ENCODE assay signal across 8 cellular contexts in genomic region chr3:48656061-48656840, GRCh38. TPM values are rescaled to one million over a fixed set of nuclear protein-coding genes. Genes with fewer than 3 reads are reported as not detected.
DNase-seq lines count a peak whose midpoint lies in the region; ATAC-seq and TF ChIP-seq lines count a peak whose summit lies in the region.

No MANE protein-coding gene starts in this region.

- peak; percentile 61 for ATAC-seq in GM21723 (IDR thresholded peaks at IDR 0.05; ENCODE audit: unreplicated experiment)
- peak; percentile 83 for ATAC-seq in activated T-helper 17 cell treated with anti-CD3 and anti-CD28 coated beads, Interleukin-2, amount 50 U/mL, for 72 hours (replicated peaks)
- peak; percentile 78 for ATAC-seq in foreskin keratinocyte

- peak overlapping the region; percentile 76 for H3K27ac Mint-ChIP-seq in activated T-helper 17 cell treated with anti-CD3 and anti-CD28 coated beads, Interleukin-2, amount 50 U/mL, for 72 hours

- peak overlapping the region; percentile 74; the same call in 1 of the 2 replicates for H3K9ac ChIP-seq in BLaER1

- H3K27me3 Mint-ChIP-seq in activated T-helper 17 cell treated with anti-CD3 and anti-CD28 coated beads, Interleukin-2, amount 50 U/mL, for 72 hours, result no peaks in the 10 kb centered on the region

- H3K4me3 Mint-ChIP-seq in activated T-helper 17 cell treated with anti-CD3 and anti-CD28 coated beads, Interleukin-2, amount 50 U/mL, for 72 hours, result peak overlapping the region; percentile 81

- H3K9me3 ChIP-seq in BLaER1, result no peaks in the 10 kb centered on the region

- H3K9me3 Mint-ChIP-seq in activated T-helper 17 cell treated with anti-CD3 and anti-CD28 coated beads, Interleukin-2, amount 50 U/mL, for 72 hours, result no peaks in the 10 kb centered on the region

- H3K27ac ChIP-seq in BLaER1, result peak overlapping the region; percentile 63
- no peak overlapping the region for H3K27ac ChIP-seq in foreskin keratinocyte

- H3K36me3 Mint-ChIP-seq in activated T-helper 17 cell treated with anti-CD3 and anti-CD28 coated beads, Interleukin-2, amount 50 U/mL, for 72 hours (ENCODE audit: low read depth), result peaks cover 37% of the 10 kb centered on the region

- H3K4me1 ChIP-seq in BLaER1 (peaks cover 26% of the 10 kb centered on the region), foreskin keratinocyte (no peaks in the 10 kb centered on the region)

- H3K4me3 ChIP-seq in BLaER1, result peak overlapping the region; percentile 71

- DNase-seq in NOMO-1 (lab: John Stamatoyannopoulos, UW; ENCODE audit: unreplicated experiment in 2 of 2) (peak; percentile 83 to 93), foreskin keratinocyte (peak; percentile 23 to 70), nucleus accumbens (lab: John Stamatoyannopoulos, UW) (peak in 36 of 56 donors; percentile 4 to 70 (median 22)), superior temporal gyrus (ENCODE audit: extremely low spot score) (peak; percentile 19), DMS 273 treated with DMSO at 0.1 percent for 48 hours (lab: John Stamatoyannopoulos, UW) (no peak)

- H3K36me3 ChIP-seq in BLaER1, result no peaks in the 10 kb centered on the region

- H4K20me1 ChIP-seq in BLaER1, result peaks cover 28% of the 10 kb centered on the region

- H3K4me2 ChIP-seq in BLaER1, result peak overlapping the region; percentile 89

- H3K27me3 ChIP-seq in BLaER1, result peaks cover 5% of the 10 kb centered on the region; the same call in 1 of the 2 replicates
- peaks cover 4% of the 10 kb centered on the region for H3K27me3 ChIP-seq in foreskin keratinocyte

- peaks cover 10% of the 10 kb centered on the region for H3K4me1 Mint-ChIP-seq in activated T-helper 17 cell treated with anti-CD3 and anti-CD28 coated beads, Interleukin-2, amount 50 U/mL, for 72 hours

- TF ChIP-seq CTCF in foreskin keratinocyte (conservative IDR thresholded peaks at IDR 0.05), result peak; percentile 95

RNA-seq across cellular contexts. Expression of gene CELSR3, which starts 6.4 kb away (rescaled TPM):
- total RNA-seq in activated T-helper 17 cell treated with anti-CD3 and anti-CD28 coated beads, Interleukin-2, amount 50 U/mL, for 72 hours, result 10 to 100 TPM; 20.3 to 27.1 TPM
- total RNA-seq in foreskin keratinocyte, result 0.78 and 0.99 TPM in 2 replicates
- polyA plus RNA-seq in foreskin keratinocyte, result 0.42 and 0.46 TPM in 2 replicates

RNA-seq across cellular contexts. Expression of gene SLC26A6, which starts 21.0 kb away (rescaled TPM):
- 10 to 100 TPM; 34.9 to 37.6 TPM for total RNA-seq in activated T-helper 17 cell treated with anti-CD3 and anti-CD28 coated beads, Interleukin-2, amount 50 U/mL, for 72 hours
- total RNA-seq in foreskin keratinocyte, result 34.5 and 42.9 TPM in 2 replicates
- 32.1 and 34.2 TPM in 2 replicates for polyA plus RNA-seq in foreskin keratinocyte

RNA-seq across cellular contexts. Expression of gene NCKIPSD, which starts 29.5 kb away (rescaled TPM):
- total RNA-seq in activated T-helper 17 cell treated with anti-CD3 and anti-CD28 coated beads, Interleukin-2, amount 50 U/mL, for 72 hours, result 100 to 1,000 TPM in 1 of 2 donors, 10 to 100 TPM in 1; 58.0 to 110 TPM
- 18.6 and 20.9 TPM in 2 replicates for total RNA-seq in foreskin keratinocyte
- 12.5 and 14.4 TPM in 2 replicates for polyA plus RNA-seq in foreskin keratinocyte

RNA-seq across cellular contexts. Expression of gene TMEM89, which starts 34.7 kb away (rescaled TPM):
- total RNA-seq in activated T-helper 17 cell treated with anti-CD3 and anti-CD28 coated beads, Interleukin-2, amount 50 U/mL, for 72 hours, result 1 to 10 TPM; 1.0 to 1.1 TPM
- total RNA-seq in foreskin keratinocyte, result 0.25 TPM in 1 of 2 replicates, not detected in the other
- polyA plus RNA-seq in foreskin keratinocyte, result 0.08 TPM in 1 of 2 replicates, not detected in the other

RNA-seq across cellular contexts. Expression of gene UQCRC1, which starts 46.8 kb away (rescaled TPM):
- total RNA-seq in activated T-helper 17 cell treated with anti-CD3 and anti-CD28 coated beads, Interleukin-2, amount 50 U/mL, for 72 hours, result 100 to 1,000 TPM; 177 to 269 TPM
- 400 and 414 TPM in 2 replicates for total RNA-seq in foreskin keratinocyte
- 369 and 377 TPM in 2 replicates for polyA plus RNA-seq in foreskin keratinocyte

Comparison
In these comparisons a context has a peak if more than half of its experiments do, and no peak if none do; other contexts are left out.
1. RNA of gene CELSR3, which starts 6.4 kb away (total RNA-seq): 20.3 to 27.1 TPM in activated T-helper 17 cell treated with anti-CD3 and anti-CD28 coated beads, Interleukin-2, amount 50 U/mL, for 72 hours; 0.78 to 0.99 TPM in foreskin keratinocyte; every median in the first group is over 10 times any median in the second.
2. Peak in every context shown above with its lines, with median percentiles within 50 percentile points of each other: ATAC-seq.